In genomic region chr14:69429643-69430042, GRCh38 we compare ENCODE assay signal across 2 cellular contexts.
A peak's percentile ranks its signal among the peaks of the same experiment; 100 is the strongest.
TF ChIP-seq lines count a peak whose summit lies in the region.

No MANE protein-coding gene starts in this region.

TF ChIP-seq in HepG2, 621 proteins besides CTCF, POLR2A, EP300 and RAD21:
- TF ChIP-seq ZNF564 (CRISPR knock-in tag; IDR thresholded peaks at IDR 0.05) (no peak), MAFK (conservative IDR thresholded peaks at IDR 0.05 in 1 of 2, IDR thresholded peaks at IDR 0.05 in 1 of 2; ENCODE audit: low read length in 2 of 2) (peak; percentile 12 to 55; a peak in 1 of 4 replicates), MAFF (IDR thresholded peaks at IDR 0.05; ENCODE audit: low read depth, low read length) (0 out of 2 replicates have a peak, but pooled peaks have one; percentile 14), ZNF7 (CRISPR knock-in tag; IDR thresholded peaks at IDR 0.05) (peak; percentile 98)
- TF ChIP-seq, protein P1, sequence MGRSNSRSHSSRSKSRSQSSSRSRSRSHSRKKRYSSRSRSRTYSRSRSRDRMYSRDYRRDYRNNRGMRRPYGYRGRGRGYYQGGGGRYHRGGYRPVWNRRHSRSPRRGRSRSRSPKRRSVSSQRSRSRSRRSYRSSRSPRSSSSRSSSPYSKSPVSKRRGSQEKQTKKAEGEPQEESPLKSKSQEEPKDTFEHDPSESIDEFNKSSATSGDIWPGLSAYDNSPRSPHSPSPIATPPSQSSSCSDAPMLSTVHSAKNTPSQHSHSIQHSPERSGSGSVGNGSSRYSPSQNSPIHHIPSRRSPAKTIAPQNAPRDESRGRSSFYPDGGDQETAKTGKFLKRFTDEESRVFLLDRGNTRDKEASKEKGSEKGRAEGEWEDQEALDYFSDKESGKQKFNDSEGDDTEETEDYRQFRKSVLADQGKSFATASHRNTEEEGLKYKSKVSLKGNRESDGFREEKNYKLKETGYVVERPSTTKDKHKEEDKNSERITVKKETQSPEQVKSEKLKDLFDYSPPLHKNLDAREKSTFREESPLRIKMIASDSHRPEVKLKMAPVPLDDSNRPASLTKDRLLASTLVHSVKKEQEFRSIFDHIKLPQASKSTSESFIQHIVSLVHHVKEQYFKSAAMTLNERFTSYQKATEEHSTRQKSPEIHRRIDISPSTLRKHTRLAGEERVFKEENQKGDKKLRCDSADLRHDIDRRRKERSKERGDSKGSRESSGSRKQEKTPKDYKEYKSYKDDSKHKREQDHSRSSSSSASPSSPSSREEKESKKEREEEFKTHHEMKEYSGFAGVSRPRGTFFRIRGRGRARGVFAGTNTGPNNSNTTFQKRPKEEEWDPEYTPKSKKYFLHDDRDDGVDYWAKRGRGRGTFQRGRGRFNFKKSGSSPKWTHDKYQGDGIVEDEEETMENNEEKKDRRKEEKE (IDR thresholded peaks at IDR 0.05): no peak

TF ChIP-seq in K562, 482 proteins besides CTCF, POLR2A, EP300 and RAD21:
- TF ChIP-seq, protein P2, sequence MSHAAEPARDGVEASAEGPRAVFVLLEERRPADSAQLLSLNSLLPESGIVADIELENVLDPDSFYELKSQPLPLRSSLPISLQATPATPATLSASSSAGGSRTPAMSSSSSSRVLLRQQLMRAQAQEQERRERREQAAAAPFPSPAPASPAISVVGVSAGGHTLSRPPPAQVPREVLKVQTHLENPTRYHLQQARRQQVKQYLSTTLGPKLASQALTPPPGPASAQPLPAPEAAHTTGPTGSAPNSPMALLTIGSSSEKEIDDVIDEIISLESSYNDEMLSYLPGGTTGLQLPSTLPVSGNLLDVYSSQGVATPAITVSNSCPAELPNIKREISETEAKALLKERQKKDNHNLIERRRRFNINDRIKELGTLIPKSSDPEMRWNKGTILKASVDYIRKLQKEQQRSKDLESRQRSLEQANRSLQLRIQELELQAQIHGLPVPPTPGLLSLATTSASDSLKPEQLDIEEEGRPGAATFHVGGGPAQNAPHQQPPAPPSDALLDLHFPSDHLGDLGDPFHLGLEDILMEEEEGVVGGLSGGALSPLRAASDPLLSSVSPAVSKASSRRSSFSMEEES (CRISPR knock-in tag; IDR thresholded peaks at IDR 0.05): peak; percentile 2; the same call in 1 of the 2 replicates
- TF ChIP-seq ZFP36 (IDR thresholded peaks at IDR 0.05; ENCODE audit: low read depth, low read length, partially characterized antibody) (peak; percentile 40), C11orf30 (IDR thresholded peaks at IDR 0.05; ENCODE audit: low read depth) (peak; percentile 18; the same call in 1 of the 2 replicates), ZNF316 (IDR thresholded peaks at IDR 0.05) (peak; percentile 34), RBM25 (IDR thresholded peaks at IDR 0.05; ENCODE audit: low read depth, low read length, severe bottlenecking) (peak; percentile 63), SIN3B (IDR thresholded peaks at IDR 0.05; ENCODE audit: low read depth) (no peak), TCF7 (IDR thresholded peaks at IDR 0.05; ENCODE audit: borderline replicate concordance) (no peak)
- TF ChIP-seq, protein P3, sequence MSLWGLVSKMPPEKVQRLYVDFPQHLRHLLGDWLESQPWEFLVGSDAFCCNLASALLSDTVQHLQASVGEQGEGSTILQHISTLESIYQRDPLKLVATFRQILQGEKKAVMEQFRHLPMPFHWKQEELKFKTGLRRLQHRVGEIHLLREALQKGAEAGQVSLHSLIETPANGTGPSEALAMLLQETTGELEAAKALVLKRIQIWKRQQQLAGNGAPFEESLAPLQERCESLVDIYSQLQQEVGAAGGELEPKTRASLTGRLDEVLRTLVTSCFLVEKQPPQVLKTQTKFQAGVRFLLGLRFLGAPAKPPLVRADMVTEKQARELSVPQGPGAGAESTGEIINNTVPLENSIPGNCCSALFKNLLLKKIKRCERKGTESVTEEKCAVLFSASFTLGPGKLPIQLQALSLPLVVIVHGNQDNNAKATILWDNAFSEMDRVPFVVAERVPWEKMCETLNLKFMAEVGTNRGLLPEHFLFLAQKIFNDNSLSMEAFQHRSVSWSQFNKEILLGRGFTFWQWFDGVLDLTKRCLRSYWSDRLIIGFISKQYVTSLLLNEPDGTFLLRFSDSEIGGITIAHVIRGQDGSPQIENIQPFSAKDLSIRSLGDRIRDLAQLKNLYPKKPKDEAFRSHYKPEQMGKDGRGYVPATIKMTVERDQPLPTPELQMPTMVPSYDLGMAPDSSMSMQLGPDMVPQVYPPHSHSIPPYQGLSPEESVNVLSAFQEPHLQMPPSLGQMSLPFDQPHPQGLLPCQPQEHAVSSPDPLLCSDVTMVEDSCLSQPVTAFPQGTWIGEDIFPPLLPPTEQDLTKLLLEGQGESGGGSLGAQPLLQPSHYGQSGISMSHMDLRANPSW (CRISPR knock-in tag; IDR thresholded peaks at IDR 0.05): no peak
- TF ChIP-seq, protein P4, sequence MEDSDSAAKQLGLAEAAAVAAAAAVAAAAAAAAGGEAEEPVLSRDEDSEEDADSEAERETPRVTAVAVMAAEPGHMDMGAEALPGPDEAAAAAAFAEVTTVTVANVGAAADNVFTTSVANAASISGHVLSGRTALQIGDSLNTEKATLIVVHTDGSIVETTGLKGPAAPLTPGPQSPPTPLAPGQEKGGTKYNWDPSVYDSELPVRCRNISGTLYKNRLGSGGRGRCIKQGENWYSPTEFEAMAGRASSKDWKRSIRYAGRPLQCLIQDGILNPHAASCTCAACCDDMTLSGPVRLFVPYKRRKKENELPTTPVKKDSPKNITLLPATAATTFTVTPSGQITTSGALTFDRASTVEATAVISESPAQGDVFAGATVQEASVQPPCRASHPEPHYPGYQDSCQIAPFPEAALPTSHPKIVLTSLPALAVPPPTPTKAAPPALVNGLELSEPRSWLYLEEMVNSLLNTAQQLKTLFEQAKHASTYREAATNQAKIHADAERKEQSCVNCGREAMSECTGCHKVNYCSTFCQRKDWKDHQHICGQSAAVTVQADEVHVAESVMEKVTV (CRISPR knock-in tag; IDR thresholded peaks at IDR 0.05): no peak
